Comparison of ENCODE assay signal across 25 cellular contexts in genomic region chr10:114996542-114996941, GRCh38. TPM values are rescaled to one million over a fixed set of nuclear protein-coding genes. Genes with fewer than 3 reads are reported as not detected.
DNase-seq lines count a peak whose midpoint lies in the region; ATAC-seq and TF ChIP-seq lines count a peak whose summit lies in the region.
"Had no signal": no experiment of that assay in that cellular context is flagged by ENCODE, and none has a peak within 500 bp of the region (broad histone marks: within the 10 kb centered on the region; RNA-seq: fewer than 3 reads in every experiment).

No MANE protein-coding gene starts in this region.

- H3K36me3 Mint-ChIP-seq in brain = no peaks in the 10 kb centered on the region
- H3K36me3 Mint-ChIP-seq: activated CD8-positive, alpha-beta memory T cell treated with anti-CD3 and anti-CD28 coated beads, Interleukin-2, amount 10 ng/mL, durations not matched to agents 7 days and 5 days; neural progenitor cell had no signal

- peak overlapping the region in 1 of 5 experiments; percentile 56 for H3K4me3 Mint-ChIP-seq in brain
- H3K4me3 Mint-ChIP-seq: activated CD8-positive, alpha-beta memory T cell treated with anti-CD3 and anti-CD28 coated beads, Interleukin-2, amount 10 ng/mL, durations not matched to agents 7 days and 5 days; activated T-helper 17 cell treated with anti-CD3 and anti-CD28 coated beads, Interleukin-2, amount 50 U/mL, for 72 hours; GM23338; neural progenitor cell had no signal

- no peaks in the 10 kb centered on the region for H3K27me3 Mint-ChIP-seq in brain
- H3K27me3 Mint-ChIP-seq: activated CD8-positive, alpha-beta memory T cell treated with anti-CD3 and anti-CD28 coated beads, Interleukin-2, amount 10 ng/mL, durations not matched to agents 7 days and 5 days; activated T-helper 17 cell treated with anti-CD3 and anti-CD28 coated beads, Interleukin-2, amount 50 U/mL, for 72 hours had no signal

- H3K27ac Mint-ChIP-seq in brain = peak overlapping the region in 3 of 5 experiments; percentile 67 to 91 (median 89)
- H3K27ac Mint-ChIP-seq: activated CD8-positive, alpha-beta memory T cell treated with anti-CD3 and anti-CD28 coated beads, Interleukin-2, amount 10 ng/mL, durations not matched to agents 7 days and 5 days; activated T-helper 17 cell treated with anti-CD3 and anti-CD28 coated beads, Interleukin-2, amount 50 U/mL, for 72 hours; GM23338; neural progenitor cell had no signal

- peak; percentile 46 for DNase-seq in A172 (ENCODE audit: low spot score)
- DNase-seq in HS-27A (ENCODE audit: low read depth) = peak; percentile 22
- DNase-seq in iris pigment epithelial cell (ENCODE audit: low read depth) = peak; percentile 79
- no peak for DNase-seq in activated CD8-positive, alpha-beta memory T cell treated with anti-CD3 and anti-CD28 coated beads, Interleukin-2, amount 50 U/mL, for 4 hours
- no peak for DNase-seq in SW 1271 (lab: John Stamatoyannopoulos, UW)
- DNase-seq: activated CD4-positive, alpha-beta T cell treated with anti-CD3 and anti-CD28 coated beads for 48 hours; activated CD8-positive, alpha-beta memory T cell treated with anti-CD3 and anti-CD28 coated beads, Interleukin-2, amount 10 ng/mL, durations not matched to agents 7 days and 5 days; central memory CD4-positive, alpha-beta T cell; effector CD8-positive, alpha-beta T cell; heart left ventricle; mucosa of descending colon; NCI-H1694 treated with DMSO at 0.1 percent for 48 hours; NCI-H748 treated with DMSO at 0.1 percent for 48 hours; small intestine; stimulated activated CD4-positive, alpha-beta T cell treated with anti-CD3 and anti-CD28 coated beads, Interleukin-4, amount 100 ng/mL, for 1 hour; stomach; upper lobe of left lung had no signal

- H3K4me1 Mint-ChIP-seq in brain = peaks cover 52% of the 10 kb centered on the region
- H3K4me1 Mint-ChIP-seq: activated T-helper 17 cell treated with anti-CD3 and anti-CD28 coated beads, Interleukin-2, amount 50 U/mL, for 72 hours had no signal

- no peak for ATAC-seq in GM21576 (IDR thresholded peaks at IDR 0.05; ENCODE audit: unreplicated experiment)
- ATAC-seq in GM18873 (IDR thresholded peaks at IDR 0.05; ENCODE audit: low FRiP score, unreplicated experiment) = no peak
- ATAC-seq: activated CD8-positive, alpha-beta memory T cell treated with anti-CD3 and anti-CD28 coated beads, Interleukin-2, amount 10 ng/mL, durations not matched to agents 7 days and 5 days; activated T-helper 17 cell treated with anti-CD3 and anti-CD28 coated beads, Interleukin-2, amount 50 U/mL, for 72 hours; esophagus mucosa; GM23338; heart left ventricle; mucosa of descending colon; Right ventricle myocardium inferior had no signal

- H3K9me3 Mint-ChIP-seq in brain = peaks cover 0 to 2% (median 0%) of the 10 kb centered on the region in 5 experiments
- H3K9me3 Mint-ChIP-seq: activated T-helper 17 cell treated with anti-CD3 and anti-CD28 coated beads, Interleukin-2, amount 50 U/mL, for 72 hours; GM23338; neural progenitor cell had no signal

- no peak for TF ChIP-seq CTCF in brain (conservative IDR thresholded peaks at IDR 0.05)

RNA-seq across cellular contexts. Expression of gene TRUB1, which starts 58.5 kb away (rescaled TPM):
- total RNA-seq in A172 (2014; rRNA removed; shearing (Covaris generic)) = 57.0 and 63.4 TPM in 2 replicates
- polyA plus RNA-seq in brain (ENCODE audit: insufficient read depth, low read depth, low replicate concordance) = 11.6 TPM

Comparison
In these comparisons a context has a peak if more than half of its experiments do, and no peak if none do; other contexts are left out.
1. DNase-seq: peak in A172 (single experiment), HS-27A (single experiment) and iris pigment epithelial cell (single experiment); none in activated CD8-positive, alpha-beta memory T cell treated with anti-CD3 and anti-CD28 coated beads, Interleukin-2, amount 50 U/mL, for 4 hours (single experiment) and SW 1271 (0 of 2).